Comparison of ENCODE assay signal across 23 cellular contexts in genomic region chr17:78526231-78527025, GRCh38. TPM values are rescaled to one million over a fixed set of nuclear protein-coding genes. Genes with fewer than 3 reads are reported as not detected.
DNase-seq lines count a peak whose midpoint lies in the region; ATAC-seq, FAIRE-seq and TF ChIP-seq lines count a peak whose summit lies in the region.
"Had no signal": no experiment of that assay in that cellular context is flagged by ENCODE, and none has a peak within 500 bp of the region (broad histone marks: within the 10 kb centered on the region; RNA-seq: fewer than 3 reads in every experiment).

No MANE protein-coding gene starts in this region.

- no peak overlapping the region; a peak in 1 of 4 replicates for H3K9ac ChIP-seq in K562 (ENCODE audit: insufficient read depth in 1 of 2, low read depth in 2 of 2, low read length in 2 of 2)

- H3K9me1 ChIP-seq in K562 (ENCODE audit: control insufficient read depth, insufficient read depth, low read length), result peaks cover 2% of the 10 kb centered on the region

- H3K9me3 ChIP-seq in K562 (replicated peaks; ENCODE audit: control insufficient read depth, insufficient read depth, low read depth, low read length) (no peaks in the 10 kb centered on the region), tibial artery (no peaks in the 10 kb centered on the region)
- H3K9me3 ChIP-seq: left lung, upper lobe of left lung had no signal

- no peak overlapping the region for H3K27ac ChIP-seq in K562 (ENCODE audit: extremely low read depth, low read depth, low read length)
- no peak overlapping the region for H3K27ac ChIP-seq in tibial artery
- H3K27ac ChIP-seq: left lung, upper lobe of left lung had no signal

- no peaks in the 10 kb centered on the region for H3K79me2 ChIP-seq in K562 (ENCODE audit: control insufficient read depth, insufficient read depth, low read length)

- in situ Hi-C loops in K562 (cut with MboI) (no loop called here), GM13976 (cut with MboI; ENCODE audit: low sequenced_read_pairs, unreplicated experiment) (no loop called here)

- H3K36me3 ChIP-seq in K562 (ENCODE audit: control insufficient read depth, insufficient read depth, low read length), result no peaks in the 10 kb centered on the region
- no peaks in the 10 kb centered on the region for H3K36me3 ChIP-seq in tibial artery
- H3K36me3 ChIP-seq: left lung, upper lobe of left lung had no signal

- POLR2A ChIA-PET in K562 (lab: Yijun Ruan, JAX), result interaction anchor here (0.6 to 0.8 kb wide), 3 partner anchors 334 to 1085 kb away, joined by 3 read pairs; no protein-coding TSS in a partner anchor

- no peak for TF ChIP-seq POLR2A in K562 (conservative IDR thresholded peaks at IDR 0.05)

- H3K36me3 Mint-ChIP-seq in natural killer cell treated with Interleukin-12 subunit alpha and Interleukin-12 subunit beta and Interleukin-15 and Interleukin-18, amount 100 ng/mL, for 72 hours, result no peaks in the 10 kb centered on the region
- H3K36me3 Mint-ChIP-seq: brain; CD8-positive, alpha-beta T cell had no signal

- BruUV-seq in K562 (replicated peaks; lab: Mats Ljungman, UMichigan), result no TSS peak

- no peaks in the 10 kb centered on the region for H3K9me3 Mint-ChIP-seq in natural killer cell treated with Interleukin-12 subunit alpha and Interleukin-12 subunit beta and Interleukin-15 and Interleukin-18, amount 100 ng/mL, for 72 hours
- H3K9me3 Mint-ChIP-seq: activated CD4-positive, alpha-beta T cell treated with anti-CD3 and anti-CD28 coated beads, Interleukin-2, amount 10 ng/mL, durations not matched to agents 24 days and 14 days; brain; CD8-positive, alpha-beta T cell; neural crest cell had no signal

- no peak overlapping the region for H3K4me2 ChIP-seq in K562 (ENCODE audit: insufficient read depth, low read length)

- intact Hi-C loops in K562 (cut with micrococcal nuclease), result no loop called here
- intact Hi-C loops in tibial artery (cut with DNase I; ENCODE audit: low total_unique reads), result no loop called here

- no peak overlapping the region for H3K27ac Mint-ChIP-seq in natural killer cell treated with Interleukin-12 subunit alpha and Interleukin-12 subunit beta and Interleukin-15 and Interleukin-18, amount 100 ng/mL, for 72 hours
- H3K27ac Mint-ChIP-seq: activated CD4-positive, alpha-beta T cell treated with anti-CD3 and anti-CD28 coated beads, Interleukin-2, amount 10 ng/mL, durations not matched to agents 24 days and 14 days; brain; CD8-positive, alpha-beta T cell had no signal

- no peak overlapping the region for H2AFZ ChIP-seq in K562 (ENCODE audit: low read depth, low read length)

- H3K4me3 ChIP-seq in K562 (no peak overlapping the region), tibial artery (no peak overlapping the region)
- H3K4me3 ChIP-seq: left lung, upper lobe of left lung had no signal

- H4K20me1 ChIP-seq in K562 (replicated peaks; ENCODE audit: control insufficient read depth, insufficient read depth, low read length), result peaks cover 6% of the 10 kb centered on the region

- FAIRE-seq in HTR-8/SVneo (lab: Jason Lieb, UNC), result peak; percentile 20
- FAIRE-seq in K562 (lab: Jason Lieb, UNC), result no peak
- FAIRE-seq: colon had no signal

- 9% methylated on average over 25 of the region's 30 CpGs for WGBS in K562 (ENCODE audit: insufficient coverage, low coverage, missing lambda C conversion rate)

- H3K27me3 ChIP-seq in K562 (ENCODE audit: control insufficient read depth in 2 of 2, insufficient read depth in 2 of 2, low read length in 2 of 2) (peaks cover 34 to 67% of the 10 kb centered on the region in 2 experiments), tibial artery (no peaks in the 10 kb centered on the region)
- H3K27me3 ChIP-seq: left lung, upper lobe of left lung had no signal

- ATAC-seq in K562, result peak; percentile 61; the same call in 2 of the 3 replicates
- peak; percentile 3 to 40 for ATAC-seq in natural killer cell treated with Interleukin-12 subunit alpha and Interleukin-12 subunit beta and Interleukin-15 and Interleukin-18, amount 100 ng/mL, for 72 hours
- ATAC-seq in GM19467 (IDR thresholded peaks at IDR 0.05; ENCODE audit: unreplicated experiment), result no peak
- ATAC-seq: CD8-positive, alpha-beta T cell; left lung had no signal

- CTCF ChIA-PET in K562 (lab: Yijun Ruan, JAX; ENCODE audit: low intra/inter-chr PET ratio), result no interaction called here

- no peak for TF ChIP-seq EP300 in K562 (IDR thresholded peaks at IDR 0.05; ENCODE audit: low read length)

- H3K4me1 ChIP-seq in K562 (replicated peaks in 1 of 2; ENCODE audit: control insufficient read depth in 2 of 2, insufficient read depth in 2 of 2, low read length in 2 of 2), result peaks cover 0 to 9% of the 10 kb centered on the region in 2 experiments; a peak in 3 of 5 replicates
- no peaks in the 10 kb centered on the region for H3K4me1 ChIP-seq in tibial artery

- H3K27me3 Mint-ChIP-seq in natural killer cell treated with Interleukin-12 subunit alpha and Interleukin-12 subunit beta and Interleukin-15 and Interleukin-18, amount 100 ng/mL, for 72 hours, result no peaks in the 10 kb centered on the region

- TF ChIP-seq CTCF in K562 (IDR thresholded peaks at IDR 0.05 in 2 of 3, conservative IDR thresholded peaks at IDR 0.05 in 1 of 3; ENCODE audit: insufficient read depth in 2 of 3, low read depth in 1 of 3, low read length in 3 of 3), result no peak
- no peak for TF ChIP-seq CTCF in GM13976 (IDR thresholded peaks at IDR 0.05; ENCODE audit: borderline replicate concordance, control extremely low read depth, extremely low read depth, insufficient read depth, missing control alignments)
- TF ChIP-seq CTCF in tibial artery (IDR thresholded peaks at IDR 0.05), result no peak

- DNase-seq in DMS153 (lab: John Stamatoyannopoulos, UW) (peak; percentile 31), HTR-8/SVneo (ENCODE audit: insufficient read length, low spot score) (no peak), K562 (ENCODE audit: extremely low read depth in 1 of 4, low spot score in 3 of 4) (no peak), GM13976 (ENCODE audit: low spot score) (no peak), tibial artery (no peak), H4 (ENCODE audit: low spot score) (no peak)
- DNase-seq in natural killer cell treated with Interleukin-12 subunit alpha and Interleukin-12 subunit beta and Interleukin-15 and Interleukin-18, amount 100 ng/mL, for 72 hours (ENCODE audit: low spot score), result no peak
- DNase-seq: activated CD4-positive, alpha-beta T cell treated with anti-CD3 and anti-CD28 coated beads, Interleukin-2, amount 10 ng/mL, durations not matched to agents 24 days and 14 days; CD8-positive, alpha-beta T cell; EL; KG1; NCI-H1048; NCI-H2029 treated with DMSO at 0.1 percent for 48 hours; NCI-H526 treated with DMSO at 0.1 percent for 48 hours; OCI-M1; stimulated activated CD4-positive, alpha-beta T cell treated with anti-CD3 and anti-CD28 coated beads, Interleukin-4, amount 100 ng/mL, for 4 hours; T-helper 1 cell had no signal

- TF ChIP-seq RAD21 in K562 (CRISPR knock-in tag; conservative IDR thresholded peaks at IDR 0.05 in 1 of 2, IDR thresholded peaks at IDR 0.05 in 1 of 2), result no peak

- peaks cover under 1% of the 10 kb centered on the region in 2 donors for H3K4me1 Mint-ChIP-seq in natural killer cell treated with Interleukin-12 subunit alpha and Interleukin-12 subunit beta and Interleukin-15 and Interleukin-18, amount 100 ng/mL, for 72 hours (ENCODE audit: low read depth in 2 of 2)
- H3K4me1 Mint-ChIP-seq: activated CD4-positive, alpha-beta T cell treated with anti-CD3 and anti-CD28 coated beads, Interleukin-2, amount 10 ng/mL, durations not matched to agents 24 days and 14 days had no signal

- no peak overlapping the region for H3K4me3 Mint-ChIP-seq in natural killer cell treated with Interleukin-12 subunit alpha and Interleukin-12 subunit beta and Interleukin-15 and Interleukin-18, amount 100 ng/mL, for 72 hours
- H3K4me3 Mint-ChIP-seq: activated CD4-positive, alpha-beta T cell treated with anti-CD3 and anti-CD28 coated beads, Interleukin-2, amount 10 ng/mL, durations not matched to agents 24 days and 14 days; brain; CD8-positive, alpha-beta T cell; neural crest cell had no signal

RNA-seq across cellular contexts. Expression of gene DNAH17, which starts 50.8 kb away (rescaled TPM):
- total RNA-seq in K562 (2011; cell fraction: chromatin; rRNA removed; ENCODE audit: low replicate concordance), result not detected in 2 replicates
- not detected in 2 replicates for total RNA-seq in K562 (2011; cell fraction: nucleolus; rRNA removed)
- 0.15 TPM in 1 of 2 replicates, not detected in the other for total RNA-seq in K562 (2011; cell fraction: nucleoplasm; rRNA removed)
- total RNA-seq in K562 (2014; rRNA removed), result under 0.01 TPM in 1 of 2 replicates, not detected in the other
- not detected in 2 replicates for total RNA-seq in K562 (2014; rRNA removed; fragmentation: Illumina TruSeq; extraction: Trizol)
- total RNA-seq in K562 (2015; rRNA removed; fragmentation: Illumina TruSeq; extraction: Trizol), result not detected in 2 replicates
- total RNA-seq in K562 (2021), result not detected in 2 replicates
- not detected in 2 replicates for polyA plus RNA-seq in K562 (2011; rRNA removed)
- polyA plus RNA-seq in K562 (2011; cell fraction: cytosol; rRNA removed), result not detected in 2 replicates
- 0.03 TPM in 1 of 2 replicates, not detected in the other for polyA plus RNA-seq in K562 (2011; cell fraction: nucleus; rRNA removed)
- 0.27 and 0.65 TPM in 2 replicates for polyA plus RNA-seq in K562 (2012)
- polyA plus RNA-seq in K562 (2014; fragmentation: Illumina TruSeq; extraction: Trizol), result not detected in 2 replicates
- polyA plus RNA-seq in K562 (2014; fragmentation: Nextera tagmentation; extraction: Ambion mirVana), result under 1 TPM; 0.04 to 0.06 TPM
- 0.01 TPM in 1 of 2 replicates, not detected in the other for polyA plus RNA-seq in K562 (2014; rRNA removed)
- not detected in 2 replicates for polyA minus RNA-seq in K562 (2011; rRNA and poly(A)+ RNA removed)
- polyA minus RNA-seq in K562 (2011; cell fraction: cytosol; rRNA and poly(A)+ RNA removed), result not detected in 2 replicates
- polyA minus RNA-seq in K562 (2011; cell fraction: nucleus; rRNA and poly(A)+ RNA removed), result not detected in 2 replicates
- total RNA-seq in natural killer cell treated with Interleukin-12 subunit alpha and Interleukin-12 subunit beta and Interleukin-15 and Interleukin-18, amount 100 ng/mL, for 72 hours, result under 1 TPM; 0.14 to 0.22 TPM
- total RNA-seq in H4 (2014; rRNA removed; shearing (Covaris generic)), result 0.02 TPM in 1 of 2 replicates, not detected in the other
